17 cellular contexts compared by ENCODE assay signal in genomic region chr7:26618458-26618857, GRCh38.
DNase-seq lines count a peak whose midpoint lies in the region; ATAC-seq, FAIRE-seq and TF ChIP-seq lines count a peak whose summit lies in the region.
"Had no signal": no experiment of that assay in that cellular context is flagged by ENCODE, and none has a peak within 500 bp of the region (broad histone marks: within the 10 kb centered on the region; RNA-seq: fewer than 3 reads in every experiment).

No MANE protein-coding gene starts in this region.

- H3K4me1 ChIP-seq in HepG2 (ENCODE audit: insufficient read depth, low read length): peaks cover 14% of the 10 kb centered on the region; the same call in 1 of the 2 replicates
- no peaks in the 10 kb centered on the region for H3K4me1 ChIP-seq in right lobe of liver
- no peaks in the 10 kb centered on the region for H3K4me1 ChIP-seq in right atrium auricular region
- H3K4me1 ChIP-seq in tibial artery: no peaks in the 10 kb centered on the region
- H3K4me1 ChIP-seq: Caco-2, Peyer's patch had no signal

- CTCF ChIA-PET in HepG2 (lab: Yijun Ruan, JAX; ENCODE audit: low intra/inter-chr PET ratio, low total read pairs): no interaction called here

- no TSS peak for BruUV-seq in HepG2 (replicated peaks; lab: Mats Ljungman, UMichigan)

- no peak overlapping the region for H2AFZ ChIP-seq in HepG2 (ENCODE audit: low read length)

- TF ChIP-seq CTCF in HepG2 (CRISPR knock-in tag; IDR thresholded peaks at IDR 0.05) (no peak), right lobe of liver (IDR thresholded peaks at IDR 0.05) (no peak), right atrium auricular region (IDR thresholded peaks at IDR 0.05) (no peak), tibial artery (IDR thresholded peaks at IDR 0.05) (no peak)

- H3K4me3 ChIP-seq in HepG2 (replicated peaks in 1 of 3; ENCODE audit: insufficient read depth in 1 of 3, low read depth in 2 of 3, low read length in 3 of 3) (no peak overlapping the region), right lobe of liver (no peak overlapping the region), right atrium auricular region (no peak overlapping the region), tibial artery (no peak overlapping the region)
- H3K4me3 ChIP-seq: Peyer's patch, SK-N-MC had no signal

- TF ChIP-seq RAD21 in HepG2 (CRISPR knock-in tag; IDR thresholded peaks at IDR 0.05): no peak

- no peak overlapping the region for H3K4me2 ChIP-seq in HepG2 (ENCODE audit: low read depth, low read length)

- WGBS in HepG2 (ENCODE audit: low lambda C conversion rate): 26% methylated on average over 12 of the region's 12 CpGs
- 57% methylated on average over 10 of the region's 12 CpGs for whole genome bisulfite sequencing in right lobe of liver (ENCODE audit: insufficient coverage, low coverage, low lambda C conversion rate, missing lambda C conversion rate)

- no peaks in the 10 kb centered on the region for H4K20me1 ChIP-seq in HepG2 (ENCODE audit: insufficient read depth, low read length)

- POLR2A ChIA-PET in HepG2 (lab: Yijun Ruan, JAX): no interaction called here

- TF ChIP-seq EP300 in HepG2 (IDR thresholded peaks at IDR 0.05; ENCODE audit: low read depth in 2 of 2, low read length in 2 of 2) (no peak), HepG2 (CRISPR knock-in tag; IDR thresholded peaks at IDR 0.05; ENCODE audit: borderline replicate concordance) (no peak)

- H3K9ac ChIP-seq in HepG2 (ENCODE audit: insufficient read depth, low read depth, low read length): no peak overlapping the region

- ATAC-seq in HepG2: no peak
- no peak for ATAC-seq in right lobe of liver
- ATAC-seq in GM19324 (IDR thresholded peaks at IDR 0.05; ENCODE audit: low FRiP score, unreplicated experiment): no peak
- ATAC-seq: Right ventricle myocardium inferior had no signal

- FAIRE-seq in HepG2 (lab: Jason Lieb, UNC): no peak
- FAIRE-seq: G401.6 had no signal

- no peak for TF ChIP-seq POLR2A in HepG2 (IDR thresholded peaks at IDR 0.05; ENCODE audit: insufficient read depth in 1 of 2, low read depth in 2 of 2, low read length in 2 of 2)
- TF ChIP-seq POLR2A in right lobe of liver (IDR thresholded peaks at IDR 0.05): no peak

- peak; percentile 5 for DNase-seq in HepG2 (ENCODE audit: low spot score)
- DNase-seq in right lobe of liver: no peak
- peak; percentile 48 for DNase-seq in NCI-H69 (lab: John Stamatoyannopoulos, UW)
- DNase-seq in left kidney (ENCODE audit: low read depth, low spot score): peak; percentile 59
- DNase-seq in right atrium auricular region (ENCODE audit: low spot score): no peak
- no peak for DNase-seq in tibial artery
- DNase-seq: Caco-2; CD4-positive, CD25-positive, alpha-beta regulatory T cell; DND-41; GOT3; NCI-H1930; NCI-H774; Peyer's patch had no signal

- no peak overlapping the region for H3K27ac ChIP-seq in HepG2 (ENCODE audit: extremely low read length, insufficient read depth, low read length)
- no peak overlapping the region for H3K27ac ChIP-seq in right lobe of liver
- no peak overlapping the region for H3K27ac ChIP-seq in right atrium auricular region
- H3K27ac ChIP-seq in tibial artery: no peak overlapping the region
- H3K27ac ChIP-seq: Peyer's patch, SK-N-MC had no signal

- intact Hi-C loops in HepG2 (cut with micrococcal nuclease; ENCODE audit: unreplicated experiment): no loop called here
- intact Hi-C loops in right lobe of liver (cut with DNase I): no loop called here
- intact Hi-C loops in tibial artery (cut with DNase I; ENCODE audit: low total_unique reads): no loop called here

- H3K9me3 ChIP-seq in HepG2 (ENCODE audit: low read length) (no peaks in the 10 kb centered on the region), right lobe of liver (no peaks in the 10 kb centered on the region), right atrium auricular region (no peaks in the 10 kb centered on the region), tibial artery (no peaks in the 10 kb centered on the region)
- H3K9me3 ChIP-seq: Caco-2, Peyer's patch had no signal

- H3K36me3 ChIP-seq in HepG2 (replicated peaks in 1 of 2; ENCODE audit: control insufficient read depth in 1 of 2, insufficient read depth in 2 of 2, low read length in 2 of 2) (no peaks in the 10 kb centered on the region), right lobe of liver (no peaks in the 10 kb centered on the region), right atrium auricular region (no peaks in the 10 kb centered on the region), tibial artery (peaks cover 0 to 12% (median 0%) of the 10 kb centered on the region in 3 donors)
- H3K36me3 ChIP-seq: Peyer's patch had no signal

- H3K27me3 ChIP-seq in HepG2 (ENCODE audit: control insufficient read depth in 1 of 2, insufficient read depth in 2 of 2, low read length in 2 of 2) (peaks cover 2 to 23% of the 10 kb centered on the region in 2 experiments), right lobe of liver (no peaks in the 10 kb centered on the region), right atrium auricular region (no peaks in the 10 kb centered on the region), tibial artery (no peaks in the 10 kb centered on the region)
- H3K27me3 ChIP-seq: Peyer's patch had no signal

- no peaks in the 10 kb centered on the region for H3K79me2 ChIP-seq in HepG2 (ENCODE audit: insufficient read depth, low read length)

- in situ Hi-C loops in HepG2 (cut with HindIII; ENCODE audit: extremely low pct_ligation_motif_present, low pct_unique_long_range_greater_than_20kb): no loop called here

TF ChIP-seq in HepG2, 621 proteins besides CTCF, POLR2A, EP300 and RAD21:
- TF ChIP-seq HNF4A (CRISPR knock-in tag; IDR thresholded peaks at IDR 0.05) (peak; percentile 33; the same call in 1 of the 2 replicates), RERE (CRISPR knock-in tag; IDR thresholded peaks at IDR 0.05; ENCODE audit: low read depth) (no peak), ZNF652 (CRISPR knock-in tag; IDR thresholded peaks at IDR 0.05; ENCODE audit: borderline replicate concordance, low read depth) (peak; percentile 91)

Comparison
In these comparisons a context has a peak if more than half of its experiments do, and no peak if none do; other contexts are left out.
1. DNase-seq: peak in HepG2 (single experiment), NCI-H69 (single experiment) and left kidney (single experiment); none in right lobe of liver (0 of 3), right atrium auricular region (single experiment) and tibial artery (0 of 2).